ENCODE assay signal across 27 cellular contexts in the genomic region with DNA sequence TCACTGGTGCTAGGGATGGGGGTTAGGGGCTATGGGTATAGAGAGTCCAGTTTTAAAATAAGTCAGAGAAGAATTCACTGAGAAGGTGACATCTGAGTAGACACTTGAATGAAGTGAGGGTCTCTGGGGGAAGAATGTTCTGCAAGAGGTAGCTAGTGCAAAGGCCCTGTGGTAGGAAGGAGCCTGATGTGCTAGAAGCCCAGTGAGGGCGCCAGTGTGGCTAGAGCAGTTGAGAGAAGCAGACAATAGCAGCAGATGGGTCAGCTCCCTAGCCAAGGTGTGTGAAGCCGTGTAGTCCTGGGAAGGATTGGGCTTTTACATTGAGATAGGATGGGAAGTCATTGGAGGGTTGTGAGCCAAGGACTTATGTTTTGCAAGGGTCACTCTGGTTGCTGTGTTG.
"Had no signal": no experiment of that assay in that cellular context is flagged by ENCODE, and none has a peak within 500 bp of the region (broad histone marks: within the 10 kb centered on the region; RNA-seq: fewer than 3 reads in every experiment).

No MANE protein-coding gene starts in this region.

- H3K27ac ChIP-seq: SK-N-MC had no signal

- ATAC-seq: activated CD4-positive, alpha-beta T cell treated with anti-CD3 and anti-CD28 coated beads for 36 hours; activated T-helper 17 cell treated with anti-CD3 and anti-CD28 coated beads, Interleukin-2, amount 50 U/mL, for 72 hours; Panc1; Right ventricle myocardium inferior; T-cell had no signal

- H3K4me3 Mint-ChIP-seq: activated CD4-positive, alpha-beta memory T cell treated with anti-CD3 and anti-CD28 coated beads, Interleukin-2, amount 10 ng/mL, durations not matched to agents 7 days and 5 days; activated CD4-positive, alpha-beta T cell treated with anti-CD3 and anti-CD28 coated beads for 36 hours; activated naive CD4-positive, alpha-beta T cell treated with anti-CD3 and anti-CD28 coated beads for 36 hours; activated naive CD8-positive, alpha-beta T cell treated with anti-CD3 and anti-CD28 coated beads, Interleukin-2, amount 10 ng/mL, durations not matched to agents 7 days and 5 days; activated T-helper 17 cell treated with anti-CD3 and anti-CD28 coated beads, Interleukin-2, amount 50 U/mL, for 72 hours; T-cell had no signal

- DNase-seq: activated CD4-positive, alpha-beta memory T cell treated with anti-CD3 and anti-CD28 coated beads, Interleukin-2, amount 10 ng/mL, durations not matched to agents 7 days and 5 days; activated CD4-positive, alpha-beta T cell treated with anti-CD3 and anti-CD28 coated beads for 36 hours; activated CD4-positive, alpha-beta T cell treated with anti-CD3 and anti-CD28 coated beads, Interleukin-2, amount 50 U/mL, for 1 hour; activated CD4-positive, CD25-positive, alpha-beta regulatory T cell; activated gamma-delta T cell; activated naive CD4-positive, alpha-beta T cell treated with anti-CD3 and anti-CD28 coated beads for 36 hours; activated naive CD8-positive, alpha-beta T cell treated with anti-CD3 and anti-CD28 coated beads, Interleukin-2, amount 10 ng/mL, durations not matched to agents 7 days and 5 days; activated T-cell treated with anti-CD3 and anti-CD28 coated beads for 4 hours; activated T-cell treated with anti-CD3 and anti-CD28 coated beads, Interleukin-2, amount 50 U/mL, for 48 hours; aorta; NCI-H1048; NCI-H146; NCI-H187 treated with DMSO at 0.1 percent for 48 hours; NCI-H2081 treated with DMSO at 0.1 percent for 48 hours; NCI-H2227 treated with DMSO at 0.1 percent for 48 hours; NCI-H526; NCI-H774; NK-92 treated with Interleukin-12 subunit alpha and Interleukin-12 subunit beta, amount 100 ng/mL, for 24 hours; OCI-M1; RPMI8226; T-cell; T-helper 2 cell; T1000 had no signal

- H3K4me1 Mint-ChIP-seq: activated CD4-positive, alpha-beta memory T cell treated with anti-CD3 and anti-CD28 coated beads, Interleukin-2, amount 10 ng/mL, durations not matched to agents 7 days and 5 days; activated CD4-positive, alpha-beta T cell treated with anti-CD3 and anti-CD28 coated beads for 36 hours; activated T-helper 17 cell treated with anti-CD3 and anti-CD28 coated beads, Interleukin-2, amount 50 U/mL, for 72 hours; T-cell had no signal

- H3K4me3 ChIP-seq: SK-N-MC had no signal

- H3K27me3 Mint-ChIP-seq: activated CD4-positive, alpha-beta memory T cell treated with anti-CD3 and anti-CD28 coated beads, Interleukin-2, amount 10 ng/mL, durations not matched to agents 7 days and 5 days; activated CD4-positive, alpha-beta T cell treated with anti-CD3 and anti-CD28 coated beads for 36 hours; activated naive CD8-positive, alpha-beta T cell treated with anti-CD3 and anti-CD28 coated beads, Interleukin-2, amount 10 ng/mL, durations not matched to agents 7 days and 5 days; activated T-helper 17 cell treated with anti-CD3 and anti-CD28 coated beads, Interleukin-2, amount 50 U/mL, for 72 hours had no signal

- H3K36me3 Mint-ChIP-seq: activated naive CD8-positive, alpha-beta T cell treated with anti-CD3 and anti-CD28 coated beads, Interleukin-2, amount 10 ng/mL, durations not matched to agents 7 days and 5 days had no signal

- H3K27ac Mint-ChIP-seq: activated CD4-positive, alpha-beta memory T cell treated with anti-CD3 and anti-CD28 coated beads, Interleukin-2, amount 10 ng/mL, durations not matched to agents 7 days and 5 days; activated CD4-positive, alpha-beta T cell treated with anti-CD3 and anti-CD28 coated beads for 36 hours; activated naive CD4-positive, alpha-beta T cell treated with anti-CD3 and anti-CD28 coated beads for 36 hours; activated naive CD8-positive, alpha-beta T cell treated with anti-CD3 and anti-CD28 coated beads, Interleukin-2, amount 10 ng/mL, durations not matched to agents 7 days and 5 days; activated T-helper 17 cell treated with anti-CD3 and anti-CD28 coated beads, Interleukin-2, amount 50 U/mL, for 72 hours; T-cell had no signal

- H3K9me3 Mint-ChIP-seq: activated CD4-positive, alpha-beta memory T cell treated with anti-CD3 and anti-CD28 coated beads, Interleukin-2, amount 10 ng/mL, durations not matched to agents 7 days and 5 days; activated naive CD4-positive, alpha-beta T cell treated with anti-CD3 and anti-CD28 coated beads for 36 hours; activated naive CD8-positive, alpha-beta T cell treated with anti-CD3 and anti-CD28 coated beads, Interleukin-2, amount 10 ng/mL, durations not matched to agents 7 days and 5 days; activated T-helper 17 cell treated with anti-CD3 and anti-CD28 coated beads, Interleukin-2, amount 50 U/mL, for 72 hours; T-cell had no signal
